Comparison of ENCODE assay signal across 1 cellular context in the genomic region with DNA sequence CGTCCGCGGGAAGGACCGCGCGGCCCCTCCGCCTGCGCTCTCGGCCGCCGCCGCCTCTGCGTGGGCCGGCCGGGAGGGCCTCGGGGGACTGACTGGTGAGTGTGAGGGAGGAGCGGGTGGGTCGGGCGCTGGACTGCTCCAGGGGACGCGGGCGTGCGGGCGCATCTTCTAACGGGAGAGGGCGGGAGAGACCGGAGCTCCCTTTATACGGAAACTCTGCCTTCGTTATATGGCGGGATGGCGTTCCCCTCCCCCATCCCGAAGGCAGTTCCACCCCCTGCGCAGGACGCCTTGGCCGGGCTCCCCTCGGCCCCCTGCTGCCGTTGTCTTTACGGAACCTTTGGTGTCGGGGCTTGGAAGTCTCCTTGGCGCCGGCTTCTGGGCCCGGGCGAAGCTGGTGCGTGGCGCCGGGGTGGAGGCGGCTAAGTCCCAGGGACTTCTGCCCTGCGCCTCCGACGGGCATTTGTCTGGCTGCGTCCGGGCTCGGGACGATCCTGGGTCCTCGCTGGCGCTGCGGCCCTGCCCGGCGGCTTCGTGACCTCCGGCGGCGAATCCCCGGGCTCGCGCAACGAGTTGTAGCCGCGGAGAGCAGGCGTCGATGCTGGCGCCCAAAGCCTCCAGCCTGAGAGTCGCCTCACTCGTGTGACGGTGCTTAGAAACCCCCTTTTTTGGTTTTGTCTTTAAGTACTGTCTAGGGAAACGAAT.
TF ChIP-seq lines count a peak whose summit lies in the region.

No MANE protein-coding gene starts in this region.

TF ChIP-seq in HepG2, 621 proteins besides CTCF, POLR2A, EP300 and RAD21 (continued from another document):
- TF ChIP-seq, protein P1, sequence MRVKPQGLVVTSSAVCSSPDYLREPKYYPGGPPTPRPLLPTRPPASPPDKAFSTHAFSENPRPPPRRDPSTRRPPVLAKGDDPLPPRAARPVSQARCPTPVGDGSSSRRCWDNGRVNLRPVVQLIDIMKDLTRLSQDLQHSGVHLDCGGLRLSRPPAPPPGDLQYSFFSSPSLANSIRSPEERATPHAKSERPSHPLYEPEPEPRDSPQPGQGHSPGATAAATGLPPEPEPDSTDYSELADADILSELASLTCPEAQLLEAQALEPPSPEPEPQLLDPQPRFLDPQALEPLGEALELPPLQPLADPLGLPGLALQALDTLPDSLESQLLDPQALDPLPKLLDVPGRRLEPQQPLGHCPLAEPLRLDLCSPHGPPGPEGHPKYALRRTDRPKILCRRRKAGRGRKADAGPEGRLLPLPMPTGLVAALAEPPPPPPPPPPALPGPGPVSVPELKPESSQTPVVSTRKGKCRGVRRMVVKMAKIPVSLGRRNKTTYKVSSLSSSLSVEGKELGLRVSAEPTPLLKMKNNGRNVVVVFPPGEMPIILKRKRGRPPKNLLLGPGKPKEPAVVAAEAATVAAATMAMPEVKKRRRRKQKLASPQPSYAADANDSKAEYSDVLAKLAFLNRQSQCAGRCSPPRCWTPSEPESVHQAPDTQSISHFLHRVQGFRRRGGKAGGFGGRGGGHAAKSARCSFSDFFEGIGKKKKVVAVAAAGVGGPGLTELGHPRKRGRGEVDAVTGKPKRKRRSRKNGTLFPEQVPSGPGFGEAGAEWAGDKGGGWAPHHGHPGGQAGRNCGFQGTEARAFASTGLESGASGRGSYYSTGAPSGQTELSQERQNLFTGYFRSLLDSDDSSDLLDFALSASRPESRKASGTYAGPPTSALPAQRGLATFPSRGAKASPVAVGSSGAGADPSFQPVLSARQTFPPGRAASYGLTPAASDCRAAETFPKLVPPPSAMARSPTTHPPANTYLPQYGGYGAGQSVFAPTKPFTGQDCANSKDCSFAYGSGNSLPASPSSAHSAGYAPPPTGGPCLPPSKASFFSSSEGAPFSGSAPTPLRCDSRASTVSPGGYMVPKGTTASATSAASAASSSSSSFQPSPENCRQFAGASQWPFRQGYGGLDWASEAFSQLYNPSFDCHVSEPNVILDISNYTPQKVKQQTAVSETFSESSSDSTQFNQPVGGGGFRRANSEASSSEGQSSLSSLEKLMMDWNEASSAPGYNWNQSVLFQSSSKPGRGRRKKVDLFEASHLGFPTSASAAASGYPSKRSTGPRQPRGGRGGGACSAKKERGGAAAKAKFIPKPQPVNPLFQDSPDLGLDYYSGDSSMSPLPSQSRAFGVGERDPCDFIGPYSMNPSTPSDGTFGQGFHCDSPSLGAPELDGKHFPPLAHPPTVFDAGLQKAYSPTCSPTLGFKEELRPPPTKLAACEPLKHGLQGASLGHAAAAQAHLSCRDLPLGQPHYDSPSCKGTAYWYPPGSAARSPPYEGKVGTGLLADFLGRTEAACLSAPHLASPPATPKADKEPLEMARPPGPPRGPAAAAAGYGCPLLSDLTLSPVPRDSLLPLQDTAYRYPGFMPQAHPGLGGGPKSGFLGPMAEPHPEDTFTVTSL (CRISPR knock-in tag; IDR thresholded peaks at IDR 0.05; ENCODE audit: borderline replicate concordance), result peak; percentile 32; the same call in 1 of the 2 replicates
- TF ChIP-seq, protein P2, sequence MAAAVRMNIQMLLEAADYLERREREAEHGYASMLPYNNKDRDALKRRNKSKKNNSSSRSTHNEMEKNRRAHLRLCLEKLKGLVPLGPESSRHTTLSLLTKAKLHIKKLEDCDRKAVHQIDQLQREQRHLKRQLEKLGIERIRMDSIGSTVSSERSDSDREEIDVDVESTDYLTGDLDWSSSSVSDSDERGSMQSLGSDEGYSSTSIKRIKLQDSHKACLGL (CRISPR knock-in tag; IDR thresholded peaks at IDR 0.05), result 0 out of 2 replicates have a peak, but pooled peaks have one; percentile 30
- TF ChIP-seq CCDC6 (CRISPR knock-in tag; IDR thresholded peaks at IDR 0.05) (no peak), ZFP82 (CRISPR knock-in tag; IDR thresholded peaks at IDR 0.05; ENCODE audit: borderline replicate concordance) (peak; percentile 29; the same call in 1 of the 2 replicates), ZNF564 (CRISPR knock-in tag; IDR thresholded peaks at IDR 0.05) (no peak)
- TF ChIP-seq, protein P3, sequence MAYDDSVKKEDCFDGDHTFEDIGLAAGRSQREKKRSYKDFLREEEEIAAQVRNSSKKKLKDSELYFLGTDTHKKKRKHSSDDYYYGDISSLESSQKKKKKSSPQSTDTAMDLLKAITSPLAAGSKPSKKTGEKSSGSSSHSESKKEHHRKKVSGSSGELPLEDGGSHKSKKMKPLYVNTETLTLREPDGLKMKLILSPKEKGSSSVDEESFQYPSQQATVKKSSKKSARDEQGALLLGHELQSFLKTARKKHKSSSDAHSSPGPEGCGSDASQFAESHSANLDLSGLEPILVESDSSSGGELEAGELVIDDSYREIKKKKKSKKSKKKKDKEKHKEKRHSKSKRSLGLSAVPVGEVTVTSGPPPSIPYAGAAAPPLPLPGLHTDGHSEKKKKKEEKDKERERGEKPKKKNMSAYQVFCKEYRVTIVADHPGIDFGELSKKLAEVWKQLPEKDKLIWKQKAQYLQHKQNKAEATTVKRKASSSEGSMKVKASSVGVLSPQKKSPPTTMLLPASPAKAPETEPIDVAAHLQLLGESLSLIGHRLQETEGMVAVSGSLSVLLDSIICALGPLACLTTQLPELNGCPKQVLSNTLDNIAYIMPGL (CRISPR knock-in tag; IDR thresholded peaks at IDR 0.05; ENCODE audit: borderline replicate concordance in 1 of 2, low read depth in 1 of 2), result peak; percentile 60 to 79; a peak in 3 of 4 replicates
- TF ChIP-seq, protein P4, sequence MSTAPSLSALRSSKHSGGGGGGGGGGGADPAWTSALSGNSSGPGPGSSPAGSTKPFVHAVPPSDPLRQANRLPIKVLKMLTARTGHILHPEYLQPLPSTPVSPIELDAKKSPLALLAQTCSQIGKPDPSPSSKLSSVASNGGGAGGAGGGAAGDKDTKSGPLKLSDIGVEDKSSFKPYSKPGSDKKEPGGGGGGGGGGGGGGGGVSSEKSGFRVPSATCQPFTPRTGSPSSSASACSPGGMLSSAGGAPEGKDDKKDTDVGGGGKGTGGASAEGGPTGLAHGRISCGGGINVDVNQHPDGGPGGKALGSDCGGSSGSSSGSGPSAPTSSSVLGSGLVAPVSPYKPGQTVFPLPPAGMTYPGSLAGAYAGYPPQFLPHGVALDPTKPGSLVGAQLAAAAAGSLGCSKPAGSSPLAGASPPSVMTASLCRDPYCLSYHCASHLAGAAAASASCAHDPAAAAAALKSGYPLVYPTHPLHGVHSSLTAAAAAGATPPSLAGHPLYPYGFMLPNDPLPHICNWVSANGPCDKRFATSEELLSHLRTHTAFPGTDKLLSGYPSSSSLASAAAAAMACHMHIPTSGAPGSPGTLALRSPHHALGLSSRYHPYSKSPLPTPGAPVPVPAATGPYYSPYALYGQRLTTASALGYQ (CRISPR knock-in tag; IDR thresholded peaks at IDR 0.05), result no peak
